In genomic region chr4:78568640-78569261, GRCh38 we compare ENCODE assay signal across 11 cellular contexts. TPM values are rescaled to one million over a fixed set of nuclear protein-coding genes. Genes with fewer than 3 reads are reported as not detected.
A peak's percentile ranks its signal among the peaks of the same experiment; 100 is the strongest.
DNase-seq lines count a peak whose midpoint lies in the region; ATAC-seq, FAIRE-seq and TF ChIP-seq lines count a peak whose summit lies in the region.
"Had no signal": no experiment of that assay in that cellular context is flagged by ENCODE, and none has a peak within 500 bp of the region (broad histone marks: within the 10 kb centered on the region; RNA-seq: fewer than 3 reads in every experiment).

No MANE protein-coding gene starts in this region.

- peak; percentile 72 for ATAC-seq in GM19395 (IDR thresholded peaks at IDR 0.05; ENCODE audit: unreplicated experiment)
- peak; percentile 45 for ATAC-seq in HG03095 (IDR thresholded peaks at IDR 0.05; ENCODE audit: unreplicated experiment)
- ATAC-seq: activated CD4-positive, alpha-beta T cell treated with anti-CD3 and anti-CD28 coated beads for 36 hours had no signal

- no peak overlapping the region for H3K18ac ChIP-seq in H1 (ENCODE audit: extremely low read depth, low read length)

- TF ChIP-seq EP300 in H1 (IDR thresholded peaks at IDR 0.05; ENCODE audit: borderline replicate concordance in 1 of 2, low read depth in 2 of 2, low read length in 2 of 2) = no peak

- H2AK5ac ChIP-seq in H1 (ENCODE audit: low read depth, low read length) = no peak overlapping the region

- no peaks in the 10 kb centered on the region for H3K79me2 ChIP-seq in H1 (ENCODE audit: control insufficient read depth in 1 of 2, insufficient read depth in 2 of 2, low read length in 2 of 2)

- H3K4me1 ChIP-seq in H1 (replicated peaks in 1 of 4; ENCODE audit: control insufficient read depth in 3 of 4, insufficient read depth in 4 of 4, low read length in 3 of 4) (peaks cover 0 to 4% (median 3%) of the 10 kb centered on the region in 4 experiments; a peak in 5 of 7 replicates), skeletal muscle satellite cell (ENCODE audit: control insufficient read depth, insufficient read depth, low read length) (peaks cover 41% of the 10 kb centered on the region)

- H3K4me3 ChIP-seq in H1 (ENCODE audit: extremely low read depth in 1 of 4, insufficient read depth in 2 of 4, low read depth in 3 of 4, low read length in 4 of 4) = no peak overlapping the region
- H3K4me3 ChIP-seq in skeletal muscle satellite cell (ENCODE audit: low read length) = peak overlapping the region; percentile 9

- H2BK5ac ChIP-seq in H1 (ENCODE audit: low read depth, low read length) = no peak overlapping the region

- no peak overlapping the region for H4K91ac ChIP-seq in H1 (replicated peaks; ENCODE audit: insufficient read length, low read length)

- no peak overlapping the region for H2BK12ac ChIP-seq in H1 (ENCODE audit: low read depth, low read length)

- no peak overlapping the region for H3K56ac ChIP-seq in H1 (replicated peaks; ENCODE audit: insufficient read length, low read depth, low read length)

- WGBS in H1 (ENCODE audit: extremely low coverage in 1 of 2, insufficient coverage in 1 of 2, insufficient read length in 1 of 2, insufficient replicate concordance in 2 of 2, low coverage in 1 of 2, low lambda C conversion rate in 2 of 2, missing lambda C conversion rate in 1 of 2), 2 experiments = 92% methylated on average over 3 of the region's 3 CpGs; no CpG with 5 or more reads in 1 of the 2 experiments

- H3K36me3 ChIP-seq in H1 (ENCODE audit: control insufficient read depth in 2 of 4, insufficient read depth in 4 of 4, low read length in 3 of 4) (no peaks in the 10 kb centered on the region), skeletal muscle satellite cell (ENCODE audit: insufficient read depth, low read length) (no peaks in the 10 kb centered on the region)

- no peaks in the 10 kb centered on the region for H3K79me1 ChIP-seq in H1 (ENCODE audit: low read depth, low read length)

- H3K9me3 ChIP-seq in H1 (ENCODE audit: insufficient read depth in 2 of 2, low read depth in 1 of 2, low read length in 1 of 2) (no peaks in the 10 kb centered on the region), skeletal muscle satellite cell (replicated peaks; ENCODE audit: low read length) (no peaks in the 10 kb centered on the region)

- no peak overlapping the region for H4K5ac ChIP-seq in H1 (ENCODE audit: insufficient read length, low read depth, low read length)

- H3K14ac ChIP-seq in H1 (ENCODE audit: insufficient read length) = no peak overlapping the region

- no peak overlapping the region for H2AFZ ChIP-seq in H1 (ENCODE audit: low read length)

- no peak for FAIRE-seq in H1 (lab: Jason Lieb, UNC)
- no peak for FAIRE-seq in HTR-8/SVneo (lab: Jason Lieb, UNC)
- FAIRE-seq: G401.6 had no signal

- H4K8ac ChIP-seq in H1 (ENCODE audit: extremely low read depth, insufficient read depth, low read length) = no peak overlapping the region

- no peak overlapping the region for H3K4ac ChIP-seq in H1 (replicated peaks; ENCODE audit: insufficient read length, low read depth, low read length)

- no peak overlapping the region for H2BK20ac ChIP-seq in H1 (ENCODE audit: low read length)

- TF ChIP-seq RAD21 in H1 (IDR thresholded peaks at IDR 0.05 in 1 of 2, conservative IDR thresholded peaks at IDR 0.05 in 1 of 2; ENCODE audit: low read depth in 2 of 2, low read length in 2 of 2) = peak; percentile 50 to 56

- H3K27ac ChIP-seq in H1 (ENCODE audit: low read depth, low read length) = no peak overlapping the region

- H3K23me2 ChIP-seq in H1 (ENCODE audit: low read depth, low read length) = no peaks in the 10 kb centered on the region

- no peak overlapping the region for H3K23ac ChIP-seq in H1 (ENCODE audit: insufficient read length)

- no peak overlapping the region for H3K4me2 ChIP-seq in H1 (ENCODE audit: insufficient read depth in 1 of 2, low read depth in 2 of 2, low read length in 2 of 2)
- H3K4me2 ChIP-seq in skeletal muscle satellite cell (ENCODE audit: low read length) = peak overlapping the region; percentile 67

- TF ChIP-seq POLR2A in H1 (IDR thresholded peaks at IDR 0.05; ENCODE audit: control extremely low read depth in 1 of 2, low read depth in 2 of 2, low read length in 2 of 2) = no peak

- no peaks in the 10 kb centered on the region for H3K27me3 ChIP-seq in H1 (replicated peaks in 1 of 4; ENCODE audit: control insufficient read depth in 3 of 4, extremely low read depth in 1 of 4, insufficient read depth in 3 of 4, low read length in 3 of 4)
- H3K27me3 ChIP-seq in skeletal muscle satellite cell (ENCODE audit: control insufficient read depth, insufficient read depth, low read length) = no peaks in the 10 kb centered on the region

- DNase-seq in H1 (ENCODE audit: low read depth in 1 of 2, low spot score in 2 of 2) = no peak
- DNase-seq in NCI-H69 (lab: John Stamatoyannopoulos, UW) = no peak
- DNase-seq in HTR-8/SVneo (ENCODE audit: insufficient read length, low spot score) = no peak
- no peak for DNase-seq in inferior parietal cortex (ENCODE audit: extremely low spot score)
- DNase-seq in foreskin melanocyte = no peak
- DNase-seq: activated CD4-positive, alpha-beta T cell treated with anti-CD3 and anti-CD28 coated beads for 36 hours; central memory CD4-positive, alpha-beta T cell had no signal

- H2BK15ac ChIP-seq in H1 (ENCODE audit: low read length) = no peak overlapping the region

- no peaks in the 10 kb centered on the region for H4K20me1 ChIP-seq in H1 (replicated peaks in 1 of 2; ENCODE audit: control insufficient read depth in 1 of 2, insufficient read depth in 2 of 2, low read length in 2 of 2)

- CTCF ChIA-PET in H1 (lab: Charles Lee; ENCODE audit: partially characterized antibody) = interaction anchor here (0.6 to 0.9 kb wide), 2 partner anchors 18 to 624 kb away, joined by 4 to 6 read pairs; no protein-coding TSS in a partner anchor

- H2BK120ac ChIP-seq in H1 (replicated peaks; ENCODE audit: low read depth, low read length) = no peak overlapping the region

- TF ChIP-seq CTCF in H1 (IDR thresholded peaks at IDR 0.05; ENCODE audit: control extremely low read depth in 1 of 3, insufficient read depth in 1 of 3, low read depth in 1 of 3, low read length in 3 of 3) = peak in 1 of 3 experiments; percentile 1; a peak in 1 of 4 replicates

- H3K9ac ChIP-seq in H1 (replicated peaks in 1 of 4; ENCODE audit: extremely low read depth in 1 of 4, low read depth in 3 of 4, low read length in 3 of 4) (no peak overlapping the region), skeletal muscle satellite cell (ENCODE audit: low read depth, low read length) (peak overlapping the region; percentile 35)

- POLR2A ChIA-PET in H1 (lab: Charles Lee; ENCODE audit: partially characterized antibody) = interaction anchor here (0.9 kb wide), 1 partner anchor 9 kb away, joined by 5 read pairs; no protein-coding TSS in a partner anchor

TF ChIP-seq in H1, 55 proteins besides CTCF, POLR2A, EP300 and RAD21:
- no peak for TF ChIP-seq PHF8 (conservative IDR thresholded peaks at IDR 0.05; ENCODE audit: low read depth, low read length)
- no peak for TF ChIP-seq RNF2 (IDR thresholded peaks at IDR 0.05; ENCODE audit: borderline replicate concordance, low read depth, low read length, missing control alignments, poor library complexity, severe bottlenecking)
- TF ChIP-seq BACH1 (IDR thresholded peaks at IDR 0.05; ENCODE audit: low read length) = no peak
- no peak for TF ChIP-seq SIN3A (conservative IDR thresholded peaks at IDR 0.05 in 1 of 2, IDR thresholded peaks at IDR 0.05 in 1 of 2; ENCODE audit: low read depth in 1 of 2, low read length in 2 of 2)
- TF ChIP-seq ATF2 (IDR thresholded peaks at IDR 0.05; ENCODE audit: low read length) = no peak
- no peak for TF ChIP-seq CBX8 (IDR thresholded peaks at IDR 0.05; ENCODE audit: borderline replicate concordance, low read depth, low read length)
- no peak for TF ChIP-seq TCF12 (IDR thresholded peaks at IDR 0.05; ENCODE audit: low read depth, low read length)
- no peak for TF ChIP-seq EGR1 (IDR thresholded peaks at IDR 0.05; ENCODE audit: borderline replicate concordance, low read depth, low read length)
- no peak for TF ChIP-seq RXRA (IDR thresholded peaks at IDR 0.05; ENCODE audit: insufficient read depth, low read depth, low read length)
- no peak for TF ChIP-seq JUND (IDR thresholded peaks at IDR 0.05; ENCODE audit: low read length)
- no peak for TF ChIP-seq FOSL1 (IDR thresholded peaks at IDR 0.05; ENCODE audit: insufficient read depth, low read depth, low read length)
- no peak for TF ChIP-seq HDAC6 (IDR thresholded peaks at IDR 0.05; ENCODE audit: low read depth, low read length)
- TF ChIP-seq GTF2F1 (IDR thresholded peaks at IDR 0.05; ENCODE audit: borderline replicate concordance, low read depth, low read length) = no peak
- TF ChIP-seq JUN (IDR thresholded peaks at IDR 0.05; ENCODE audit: low read depth, low read length) = no peak
- TF ChIP-seq CTBP2 (IDR thresholded peaks at IDR 0.05; ENCODE audit: borderline replicate concordance, insufficient read depth, insufficient read length, low read length) = no peak
TF ChIP-seq in H1: peak in this region for 0.

RNA-seq across cellular contexts. Expression of gene ANXA3, which starts 17.2 kb away (rescaled TPM):
- 22.4 and 27.3 TPM in 2 replicates for total RNA-seq in H1 (2021; fragmentation: NEBNext Ultra II Directional; extraction: Animal tissue kit (Norgen Biotek cat#: 25700))
- polyA plus RNA-seq in H1 (2011; rRNA removed) = 6.6 and 10.3 TPM in 2 replicates
- polyA plus RNA-seq in H1 (2011; cell fraction: cytosol; rRNA removed) = 12.0 TPM
- 13.2 TPM for polyA plus RNA-seq in H1 (2011; cell fraction: nucleus; rRNA removed)
- 14.8 to 30.7 TPM (median 19.3 TPM) in 4 replicates for polyA plus RNA-seq in H1 (2012, experiment 1 of 2)
- 5.8 TPM for polyA plus RNA-seq in H1 (2012, experiment 2 of 2)
- 29.2 TPM for polyA plus RNA-seq in H1 (2013, experiment 1 of 2)
- 28.6 TPM for polyA plus RNA-seq in H1 (2013, experiment 2 of 2)
- polyA minus RNA-seq in H1 (2011; rRNA and poly(A)+ RNA removed) = 18.8 and 33.9 TPM in 2 replicates
- 9.0 TPM for polyA minus RNA-seq in H1 (2011; cell fraction: cytosol; rRNA and poly(A)+ RNA removed)
- 19.9 TPM for polyA minus RNA-seq in H1 (2011; cell fraction: nucleus; rRNA and poly(A)+ RNA removed)
- 0.51 TPM in 1 of 2 replicates, not detected in the other for total RNA-seq in skeletal muscle satellite cell (2012; rRNA removed)
